Comparison of ENCODE assay signal across 25 cellular contexts in genomic region chr12:2693980-2694379, GRCh38.
"Had no signal": no experiment of that assay in that cellular context is flagged by ENCODE, and none has a peak within 500 bp of the region (broad histone marks: within the 10 kb centered on the region; RNA-seq: fewer than 3 reads in every experiment).

No MANE protein-coding gene starts in this region.

- H3K36me3 ChIP-seq: breast epithelium, lower lobe of right lung, right lobe of liver, vagina had no signal

- H3K4me3 Mint-ChIP-seq: activated CD4-positive, alpha-beta memory T cell treated with anti-CD3 and anti-CD28 coated beads for 36 hours; activated naive CD8-positive, alpha-beta T cell treated with anti-CD3 and anti-CD28 coated beads, Interleukin-2, amount 50 U/mL, for 24 hours; stimulated activated naive CD8-positive, alpha-beta T cell treated with anti-CD3 and anti-CD28 coated beads, Interleukin-15, Interleukin-2, amounts not matched to agents 100 ng/mL and 50 ng/mL, for 24 hours had no signal

- ATAC-seq: activated naive CD8-positive, alpha-beta T cell treated with anti-CD3 and anti-CD28 coated beads, Interleukin-2, amount 50 U/mL, for 24 hours; gastroesophageal sphincter; lower lobe of right lung; right lobe of liver; stimulated activated effector memory CD8-positive, alpha-beta T cell treated with anti-CD3 and anti-CD28 coated beads, Interleukin-12 subunit alpha, Interleukin-12 subunit beta, amount 100 ng/mL, for 72 hours had no signal

- H3K9me3 Mint-ChIP-seq: activated CD4-positive, alpha-beta memory T cell treated with anti-CD3 and anti-CD28 coated beads for 36 hours; activated CD4-positive, alpha-beta T cell treated with anti-CD3 and anti-CD28 coated beads, Interleukin-2, amount 10 ng/mL, durations not matched to agents 24 days and 14 days; activated naive CD4-positive, alpha-beta T cell treated with anti-CD3 and anti-CD28 coated beads, Interleukin-2, amount 10 ng/mL, durations not matched to agents 7 days and 5 days; activated naive CD8-positive, alpha-beta T cell treated with anti-CD3 and anti-CD28 coated beads, Interleukin-2, amount 50 U/mL, for 24 hours; central memory CD8-positive, alpha-beta T cell; stimulated activated effector memory CD8-positive, alpha-beta T cell treated with anti-CD3 and anti-CD28 coated beads, Interleukin-12 subunit alpha, Interleukin-12 subunit beta, amount 100 ng/mL, for 72 hours; stimulated activated naive CD8-positive, alpha-beta T cell treated with anti-CD3 and anti-CD28 coated beads, Interleukin-15, Interleukin-2, amounts not matched to agents 100 ng/mL and 50 ng/mL, for 24 hours had no signal

- H3K27ac Mint-ChIP-seq: activated CD4-positive, alpha-beta memory T cell treated with anti-CD3 and anti-CD28 coated beads for 36 hours; activated CD4-positive, alpha-beta T cell treated with anti-CD3 and anti-CD28 coated beads, Interleukin-2, amount 10 ng/mL, durations not matched to agents 24 days and 14 days; activated naive CD8-positive, alpha-beta T cell treated with anti-CD3 and anti-CD28 coated beads, Interleukin-2, amount 50 U/mL, for 24 hours; stimulated activated effector memory CD8-positive, alpha-beta T cell treated with anti-CD3 and anti-CD28 coated beads, Interleukin-12 subunit alpha, Interleukin-12 subunit beta, amount 100 ng/mL, for 72 hours; stimulated activated naive CD8-positive, alpha-beta T cell treated with anti-CD3 and anti-CD28 coated beads, Interleukin-15, Interleukin-2, amounts not matched to agents 100 ng/mL and 50 ng/mL, for 24 hours had no signal

- H3K4me3 ChIP-seq: breast epithelium, gastroesophageal sphincter, lower lobe of right lung, right lobe of liver, thoracic aorta, vagina had no signal

- H3K27me3 ChIP-seq: breast epithelium, right lobe of liver, vagina had no signal

- DNase-seq: activated CD4-positive, alpha-beta memory T cell treated with anti-CD3 and anti-CD28 coated beads for 36 hours; activated CD4-positive, CD25-positive, alpha-beta regulatory T cell treated with anti-CD3 and anti-CD28 coated beads, Interleukin-2, amount 50 U/mL, for 72 hours; activated CD8-positive, alpha-beta memory T cell treated with anti-CD3 and anti-CD28 coated beads, Interleukin-2, amount 50 U/mL, for 4 hours; activated gamma-delta T cell; activated naive CD8-positive, alpha-beta T cell treated with anti-CD3 and anti-CD28 coated beads, Interleukin-2, amount 50 U/mL, for 24 hours; activated T-cell treated with anti-CD3 and anti-CD28 coated beads, Interleukin-2, amount 50 U/mL, for 1 hour; amygdala; dermis blood vessel endothelial cell; effector CD8-positive, alpha-beta T cell; hypothalamus; lower lobe of right lung; mesenchymal stem cell; right lobe of liver; stimulated activated CD4-positive, alpha-beta T cell treated with anti-CD3 and anti-CD28 coated beads, Interleukin-4, amount 100 ng/mL, for 1 hour; T1000; trophoblast cell had no signal

- H3K4me1 ChIP-seq: breast epithelium had no signal

- H3K36me3 Mint-ChIP-seq: activated naive CD4-positive, alpha-beta T cell treated with anti-CD3 and anti-CD28 coated beads, Interleukin-2, amount 10 ng/mL, durations not matched to agents 7 days and 5 days had no signal

- H3K9me3 ChIP-seq: breast epithelium, gastroesophageal sphincter, lower lobe of right lung, right lobe of liver, thoracic aorta, vagina had no signal

- H3K27ac ChIP-seq: breast epithelium, gastroesophageal sphincter, lower lobe of right lung, right lobe of liver, thoracic aorta, vagina had no signal
